Comparison of ENCODE assay signal across 25 cellular contexts in the genomic region with DNA sequence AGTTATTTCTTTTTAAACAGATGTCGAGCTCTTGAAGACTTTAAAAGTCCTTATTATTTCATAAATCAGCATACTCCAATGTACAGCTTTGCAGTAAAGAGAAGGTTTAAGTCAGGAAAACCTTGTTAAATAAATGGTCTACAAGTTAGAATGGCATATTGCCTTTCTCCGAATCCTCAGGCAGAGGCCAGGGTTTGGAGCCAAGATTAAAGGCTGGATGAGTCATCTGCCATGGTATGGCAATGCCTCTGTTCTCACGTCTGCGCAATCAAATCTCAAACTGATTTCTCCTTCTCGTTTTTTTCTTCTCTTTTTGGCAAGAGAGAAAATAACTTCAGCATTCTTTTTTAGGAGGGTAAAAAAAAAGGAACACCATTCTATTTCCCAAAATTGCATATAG. TPM values are rescaled to one million over a fixed set of nuclear protein-coding genes. Genes with fewer than 3 reads are reported as not detected.
DNase-seq lines count a peak whose midpoint lies in the region; ATAC-seq, FAIRE-seq and TF ChIP-seq lines count a peak whose summit lies in the region.
"Had no signal": no experiment of that assay in that cellular context is flagged by ENCODE, and none has a peak within 500 bp of the region (broad histone marks: within the 10 kb centered on the region; RNA-seq: fewer than 3 reads in every experiment).

No MANE protein-coding gene starts in this region.

- H3K27me3 ChIP-seq in HepG2 (ENCODE audit: control insufficient read depth in 1 of 2, insufficient read depth in 2 of 2, low read length in 2 of 2) (peaks cover 0 to 11% of the 10 kb centered on the region in 2 experiments; a peak in 3 of 5 replicates), right lobe of liver (no peaks in the 10 kb centered on the region), SU-DHL-6 (ENCODE audit: low read length) (no peaks in the 10 kb centered on the region), aorta (ENCODE audit: control insufficient read depth in 1 of 2, insufficient read depth in 2 of 2, low read length in 1 of 2) (no peaks in the 10 kb centered on the region)

- no peaks in the 10 kb centered on the region for H3K9me2 ChIP-seq in SU-DHL-6 (replicated peaks; ENCODE audit: insufficient read depth, low read length)

- no peak for DNase-seq in HepG2 (ENCODE audit: low spot score)
- DNase-seq in right lobe of liver, result no peak
- peak; percentile 23 for DNase-seq in fibroblast of mammary gland (ENCODE audit: low read depth)
- peak; percentile 39 to 44 for DNase-seq in aorta
- DNase-seq in GM10266 (ENCODE audit: extremely low spot score), result no peak
- DNase-seq in T1000 (lab: John Stamatoyannopoulos, UW), result no peak
- DNase-seq: ACHN; activated CD4-positive, alpha-beta memory T cell treated with anti-CD3 and anti-CD28 coated beads for 36 hours; activated naive CD8-positive, alpha-beta T cell treated with anti-CD3 and anti-CD28 coated beads, Interleukin-2, amount 50 U/mL, for 24 hours; CD4-positive, CD25-positive, alpha-beta regulatory T cell; cerebellar nuclear complex; DND-41; endodermal cell; KG1; naive thymus-derived CD4-positive, alpha-beta T cell; NCI-H1694; NCI-H2227 treated with DMSO at 0.1 percent for 48 hours; stimulated activated CD4-positive, alpha-beta T cell treated with anti-CD3 and anti-CD28 coated beads, Interleukin-15, amount 100 ng/mL, for 24 hours; stimulated activated naive CD8-positive, alpha-beta T cell treated with anti-CD3 and anti-CD28 coated beads, Interleukin-15, amount 100 ng/mL, for 72 hours had no signal

- CTCF ChIA-PET in HepG2 (lab: Yijun Ruan, JAX; ENCODE audit: low intra/inter-chr PET ratio, low total read pairs), result no interaction called here

- no peak overlapping the region for H3K9ac ChIP-seq in HepG2 (ENCODE audit: insufficient read depth, low read depth, low read length)
- no peak overlapping the region for H3K9ac ChIP-seq in SU-DHL-6 (ENCODE audit: low read length)

- ATAC-seq in HepG2 (no peak), right lobe of liver (no peak), aorta (ENCODE audit: low FRiP score) (no peak), GM21576 (IDR thresholded peaks at IDR 0.05; ENCODE audit: unreplicated experiment) (no peak)
- ATAC-seq: activated naive CD8-positive, alpha-beta T cell treated with anti-CD3 and anti-CD28 coated beads, Interleukin-2, amount 50 U/mL, for 24 hours; naive thymus-derived CD4-positive, alpha-beta T cell; stimulated activated naive CD8-positive, alpha-beta T cell treated with anti-CD3 and anti-CD28 coated beads, Interleukin-15, amount 100 ng/mL, for 72 hours had no signal

- H3K79me2 ChIP-seq in HepG2 (ENCODE audit: insufficient read depth, low read length) (no peaks in the 10 kb centered on the region), SU-DHL-6 (ENCODE audit: insufficient read depth, low read length) (no peaks in the 10 kb centered on the region)

- POLR2A ChIA-PET in HepG2 (lab: Yijun Ruan, JAX), result no interaction called here

- no peak overlapping the region for H3K27ac ChIP-seq in HepG2 (ENCODE audit: extremely low read length, insufficient read depth, low read length)
- H3K27ac ChIP-seq in right lobe of liver, result no peak overlapping the region
- H3K27ac ChIP-seq in SU-DHL-6 (ENCODE audit: low read depth, low read length), result no peak overlapping the region
- H3K27ac ChIP-seq in aorta (ENCODE audit: low read depth in 1 of 2, low read length in 2 of 2), result no peak overlapping the region
- H3K27ac ChIP-seq: HL-60, prostate gland, SK-N-MC had no signal

- no peaks in the 10 kb centered on the region for H3F3A ChIP-seq in SU-DHL-6 (ENCODE audit: insufficient read depth)

- no peaks in the 10 kb centered on the region for H3K36me3 ChIP-seq in HepG2 (replicated peaks in 1 of 2; ENCODE audit: control insufficient read depth in 1 of 2, insufficient read depth in 2 of 2, low read length in 2 of 2)
- no peaks in the 10 kb centered on the region for H3K36me3 ChIP-seq in right lobe of liver
- H3K36me3 ChIP-seq in SU-DHL-6 (ENCODE audit: low read length), result no peaks in the 10 kb centered on the region
- no peaks in the 10 kb centered on the region for H3K36me3 ChIP-seq in aorta (ENCODE audit: control insufficient read depth in 1 of 2, insufficient read depth in 2 of 2, low read length in 1 of 2)
- H3K36me3 ChIP-seq: prostate gland had no signal

- H3K9me3 ChIP-seq in HepG2 (ENCODE audit: low read length) (no peaks in the 10 kb centered on the region), right lobe of liver (no peaks in the 10 kb centered on the region), SU-DHL-6 (ENCODE audit: insufficient read depth, low read length) (no peaks in the 10 kb centered on the region), aorta (ENCODE audit: control insufficient read depth, low read length) (no peaks in the 10 kb centered on the region)
- H3K9me3 ChIP-seq: prostate gland had no signal

- no peak for FAIRE-seq in HepG2 (lab: Jason Lieb, UNC)
- FAIRE-seq: frontal cortex had no signal

- H4K20me1 ChIP-seq in HepG2 (ENCODE audit: insufficient read depth, low read length) (no peaks in the 10 kb centered on the region), SU-DHL-6 (ENCODE audit: low read depth, low read length) (no peaks in the 10 kb centered on the region)

- no TSS peak for BruUV-seq in HepG2 (replicated peaks; lab: Mats Ljungman, UMichigan)

- TF ChIP-seq CTCF in HepG2 (CRISPR knock-in tag; IDR thresholded peaks at IDR 0.05), result no peak
- TF ChIP-seq CTCF in right lobe of liver (IDR thresholded peaks at IDR 0.05), result no peak
- no peak for TF ChIP-seq CTCF in SU-DHL-6 (IDR thresholded peaks at IDR 0.05; ENCODE audit: insufficient read depth, low read length, poor library complexity, severe bottlenecking)
- TF ChIP-seq CTCF in fibroblast of mammary gland (conservative IDR thresholded peaks at IDR 0.05; ENCODE audit: control insufficient read depth, insufficient read depth, low read depth, low read length), result no peak
- TF ChIP-seq CTCF in GM10266 (IDR thresholded peaks at IDR 0.05; ENCODE audit: control insufficient read depth, insufficient read depth, low read depth, missing control alignments), result no peak

- in situ Hi-C loops in HepG2 (cut with HindIII; ENCODE audit: extremely low pct_ligation_motif_present, low pct_unique_long_range_greater_than_20kb), result no loop called here

- intact Hi-C loops in HepG2 (cut with micrococcal nuclease; ENCODE audit: unreplicated experiment), result no loop called here
- intact Hi-C loops in right lobe of liver (cut with DNase I), result no loop called here
- intact Hi-C loops in aorta (cut with DNase I), result no loop called here

- H3K4me3 ChIP-seq in HepG2 (replicated peaks in 1 of 3; ENCODE audit: insufficient read depth in 1 of 3, low read depth in 2 of 3, low read length in 3 of 3) (no peak overlapping the region), right lobe of liver (no peak overlapping the region), SU-DHL-6 (ENCODE audit: insufficient read depth, low read length, poor library complexity, severe bottlenecking) (no peak overlapping the region), fibroblast of mammary gland (ENCODE audit: control insufficient read depth, low read depth, low read length) (no peak overlapping the region), aorta (ENCODE audit: low read length in 2 of 2) (peak overlapping the region in 1 of 2 donors; percentile 38)
- H3K4me3 ChIP-seq: prostate gland, SK-N-MC had no signal

- TF ChIP-seq POLR2A in HepG2 (IDR thresholded peaks at IDR 0.05; ENCODE audit: insufficient read depth in 1 of 2, low read depth in 2 of 2, low read length in 2 of 2), result no peak
- no peak for TF ChIP-seq POLR2A in right lobe of liver (IDR thresholded peaks at IDR 0.05)

- H3K4me2 ChIP-seq in HepG2 (ENCODE audit: low read depth, low read length) (no peak overlapping the region), SU-DHL-6 (ENCODE audit: low read depth, low read length, poor library complexity, severe bottlenecking) (no peak overlapping the region)

- H2AFZ ChIP-seq in HepG2 (ENCODE audit: low read length), result no peak overlapping the region
- H2AFZ ChIP-seq in SU-DHL-6 (ENCODE audit: low read depth, low read length, severe bottlenecking), result peak overlapping the region; percentile 2

- 20% methylated on average over 5 of the region's 5 CpGs for WGBS in HepG2 (ENCODE audit: low lambda C conversion rate)
- WGBS in right lobe of liver (ENCODE audit: insufficient coverage, low coverage, low lambda C conversion rate, missing lambda C conversion rate), result 80% methylated on average over 5 of the region's 5 CpGs
- WGBS in aorta, 2 donors, result 6 to 7% methylated on average over 5 of the region's 5 CpGs

- no peak for TF ChIP-seq RAD21 in HepG2 (CRISPR knock-in tag; IDR thresholded peaks at IDR 0.05)

- TF ChIP-seq EP300 in HepG2 (IDR thresholded peaks at IDR 0.05; ENCODE audit: low read depth in 2 of 2, low read length in 2 of 2) (no peak), HepG2 (CRISPR knock-in tag; IDR thresholded peaks at IDR 0.05; ENCODE audit: borderline replicate concordance) (no peak)

- H3K4me1 ChIP-seq in HepG2 (ENCODE audit: insufficient read depth, low read length) (no peaks in the 10 kb centered on the region), right lobe of liver (peaks cover 0 to 9% (median 4%) of the 10 kb centered on the region in 4 donors), aorta (ENCODE audit: control insufficient read depth in 1 of 2, insufficient read depth in 2 of 2, low read length in 2 of 2) (no peaks in the 10 kb centered on the region)
- H3K4me1 ChIP-seq: prostate gland had no signal

RNA-seq across cellular contexts. Expression of gene KCNJ3, which starts 5.6 kb away (rescaled TPM):
- total RNA-seq in HepG2 (2016; rRNA removed; fragmentation: Illumina TruSeq; extraction: Trizol), result not detected in 2 replicates
- not detected in 2 replicates for total RNA-seq in HepG2 (2016; cell fraction: cytosol; rRNA removed; fragmentation: Illumina TruSeq; extraction: Trizol; ENCODE audit: low read depth)
- total RNA-seq in HepG2 (2016; cell fraction: insoluble cytoplasmic fraction; rRNA removed; fragmentation: Illumina TruSeq; extraction: Trizol), result not detected in 2 replicates
- total RNA-seq in HepG2 (2016; cell fraction: membrane; rRNA removed; fragmentation: Illumina TruSeq; extraction: Trizol), result not detected in 2 replicates
- total RNA-seq in HepG2 (2016; cell fraction: nucleus; rRNA removed; fragmentation: Illumina TruSeq; extraction: Trizol), result not detected in 2 replicates
- not detected in 2 replicates for polyA plus RNA-seq in HepG2 (2011; rRNA removed)
- not detected in 2 replicates for polyA plus RNA-seq in HepG2 (2011; cell fraction: cytosol; rRNA removed)
- not detected in 2 replicates for polyA plus RNA-seq in HepG2 (2011; cell fraction: nucleus; rRNA removed)
- polyA plus RNA-seq in HepG2 (2012), result not detected in 2 replicates
- polyA plus RNA-seq in HepG2 (2016; cell fraction: cytosol; fragmentation: Illumina TruSeq; extraction: Trizol; ENCODE audit: low read depth), result not detected in 2 replicates
- not detected in 2 replicates for polyA plus RNA-seq in HepG2 (2016; cell fraction: insoluble cytoplasmic fraction; fragmentation: Illumina TruSeq; extraction: Trizol; ENCODE audit: low read depth)
- not detected in 2 replicates for polyA plus RNA-seq in HepG2 (2016; cell fraction: membrane; fragmentation: Illumina TruSeq; extraction: Trizol; ENCODE audit: low read depth)
- polyA plus RNA-seq in HepG2 (2016; cell fraction: nucleus; fragmentation: Illumina TruSeq; extraction: Trizol; ENCODE audit: insufficient read depth, low read depth), result not detected in 2 replicates
- not detected in 2 replicates for polyA minus RNA-seq in HepG2 (2011; rRNA and poly(A)+ RNA removed; ENCODE audit: low replicate concordance)
- polyA minus RNA-seq in HepG2 (2011; cell fraction: cytosol; rRNA and poly(A)+ RNA removed), result not detected in 2 replicates
- not detected in 2 replicates for polyA minus RNA-seq in HepG2 (2011; cell fraction: nucleus; rRNA and poly(A)+ RNA removed)
- 1 to 10 TPM in 1 of 6 experiments, under 1 TPM in 5; 0.12 to 1.5 (median 0.52) TPM for total RNA-seq in right lobe of liver
- total RNA-seq in aorta, result 1 to 10 TPM; 1.6 to 5.1 TPM
- polyA plus RNA-seq in aorta, result 1 to 10 TPM in 1 of 2 donors, under 1 TPM in 1; 0.69 to 1.9 TPM
- total RNA-seq: activated CD4-positive, alpha-beta memory T cell treated with anti-CD3 and anti-CD28 coated beads for 36 hours; CD4-positive, CD25-positive, alpha-beta regulatory T cell; naive thymus-derived CD4-positive, alpha-beta T cell had no signal
- polyA plus RNA-seq: CD4-positive, CD25-positive, alpha-beta regulatory T cell; naive thymus-derived CD4-positive, alpha-beta T cell had no signal

Comparison
In these comparisons a context has a peak if more than half of its experiments do, and no peak if none do; other contexts are left out.
1. DNase-seq: peak in fibroblast of mammary gland (single experiment) and aorta (2 of 2); none in HepG2 (single experiment), right lobe of liver (0 of 3), GM10266 (single experiment) and T1000 (single experiment).